Comparison of ENCODE assay signal across 11 cellular contexts in the genomic region with DNA sequence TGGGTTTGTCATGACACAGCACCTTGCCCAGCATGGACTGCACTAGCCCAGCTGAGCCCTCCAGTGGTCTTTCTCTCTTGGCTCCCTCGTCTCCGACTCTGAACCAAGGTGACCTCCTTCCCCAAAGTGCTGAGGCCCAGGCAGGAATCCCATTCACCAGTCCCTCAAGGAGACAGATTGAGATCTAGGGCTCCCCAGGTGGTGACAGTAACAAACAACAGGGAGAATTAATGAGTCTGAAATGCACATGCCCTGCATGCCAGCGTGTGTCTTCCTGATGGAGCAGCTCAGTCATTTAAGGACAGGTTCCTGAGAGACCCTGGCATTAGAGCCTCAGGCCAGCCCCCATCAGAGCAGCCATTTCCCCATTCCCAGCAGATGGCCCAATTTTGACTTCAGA. TPM values are rescaled to one million over a fixed set of nuclear protein-coding genes. Genes with fewer than 3 reads are reported as not detected.
A peak's percentile ranks its signal among the peaks of the same experiment; 100 is the strongest.
DNase-seq lines count a peak whose midpoint lies in the region; ATAC-seq and TF ChIP-seq lines count a peak whose summit lies in the region.
"Had no signal": no experiment of that assay in that cellular context is flagged by ENCODE, and none has a peak within 500 bp of the region (broad histone marks: within the 10 kb centered on the region; RNA-seq: fewer than 3 reads in every experiment).

No MANE protein-coding gene starts in this region.

- no peak overlapping the region for H3K4me3 ChIP-seq in H7 (ENCODE audit: insufficient read depth, low read depth, low read length)
- no peak overlapping the region for H3K4me3 ChIP-seq in fibroblast of villous mesenchyme (ENCODE audit: low read depth, low read length)
- H3K4me3 ChIP-seq: heart left ventricle had no signal

- DNase-seq in COLO829 (ENCODE audit: low spot score), result peak; percentile 28
- DNase-seq in H7, result peak; percentile 64
- DNase-seq in RKO (ENCODE audit: low spot score), result peak; percentile 45
- DNase-seq in fibroblast of villous mesenchyme (ENCODE audit: low read depth), result no peak
- DNase-seq in NOMO-1 treated with dmso at 0.1 percent for 144 hours (lab: John Stamatoyannopoulos, UW; ENCODE audit: unreplicated experiment), result no peak
- DNase-seq in DMS79 (lab: John Stamatoyannopoulos, UW), result no peak
- no peak for DNase-seq in kidney glomerular epithelial cell (lab: John Stamatoyannopoulos, UW)
- DNase-seq: activated CD8-positive, alpha-beta T cell treated with anti-CD3 and anti-CD28 coated beads for 36 hours; heart left ventricle; stimulated activated CD4-positive, alpha-beta T cell treated with anti-CD3 and anti-CD28 coated beads, Interleukin-2, amount 100 ng/mL, for 24 hours had no signal

- H3K27me3 ChIP-seq in H7 (ENCODE audit: control insufficient read depth, insufficient read depth, low read length), result no peaks in the 10 kb centered on the region; the same call in 1 of the 2 replicates

- H3K36me3 ChIP-seq in H7 (replicated peaks; ENCODE audit: control insufficient read depth, insufficient read depth, low read length), result no peaks in the 10 kb centered on the region
- H3K36me3 ChIP-seq: heart left ventricle had no signal

- TF ChIP-seq CTCF in fibroblast of villous mesenchyme (IDR thresholded peaks at IDR 0.05; ENCODE audit: insufficient read depth, low read depth, low read length), result peak; percentile 13

- ATAC-seq in HG03520 (IDR thresholded peaks at IDR 0.05; ENCODE audit: unreplicated experiment), result no peak
- ATAC-seq: activated CD8-positive, alpha-beta T cell treated with anti-CD3 and anti-CD28 coated beads for 36 hours; heart left ventricle had no signal

RNA-seq across cellular contexts. Expression of gene OAS1, which starts 51.4 kb away (rescaled TPM):
- 0.62 and 0.96 TPM in 2 replicates for total RNA-seq in H7 (2014; rRNA removed; shearing (Covaris generic))
- under 0.01 and 0.86 TPM in 2 replicates for total RNA-seq in fibroblast of villous mesenchyme

Comparison
In these comparisons a context has a peak if more than half of its experiments do, and no peak if none do; other contexts are left out.
1. DNase-seq: peak in COLO829 (single experiment), H7 (single experiment) and RKO (single experiment); none in fibroblast of villous mesenchyme (single experiment), NOMO-1 treated with dmso at 0.1 percent for 144 hours (single experiment), DMS79 (single experiment) and kidney glomerular epithelial cell (single experiment).